ENCODE assay signal across 18 cellular contexts in genomic region chr3:17466028-17466427, GRCh38.
"Had no signal": no experiment of that assay in that cellular context is flagged by ENCODE, and none has a peak within 500 bp of the region (broad histone marks: within the 10 kb centered on the region; RNA-seq: fewer than 3 reads in every experiment).

No MANE protein-coding gene starts in this region.

- DNase-seq: activated CD4-positive, CD25-positive, alpha-beta regulatory T cell treated with anti-CD3 and anti-CD28 coated beads, Interleukin-2, amount 50 U/mL, for 72 hours; activated naive CD4-positive, alpha-beta T cell treated with Interleukin-2 at 50 U/mL for 16 hours; activated T-cell treated with anti-CD3 and anti-CD28 coated beads for 4 hours; dorsolateral prefrontal cortex; endodermal cell; head of caudate nucleus; mesendoderm; natural killer cell; posterior cingulate gyrus; stimulated activated CD4-positive, alpha-beta T cell treated with anti-CD3 and anti-CD28 coated beads, Interleukin-4, amount 100 ng/mL, for 4 hours; stimulated activated CD8-positive, alpha-beta memory T cell treated with anti-CD3 and anti-CD28 coated beads, Interleukin-4, amount 100 ng/mL, for 48 hours; stimulated activated naive CD8-positive, alpha-beta T cell treated with anti-CD3 and anti-CD28 coated beads, Interleukin-15, Interleukin-2, amounts not matched to agents 100 U/mL and 50 U/mL, for 24 hours; T1000 had no signal

- H3K4me3 Mint-ChIP-seq: endodermal cell, natural killer cell, type B pancreatic cell had no signal

- H3K27me3 Mint-ChIP-seq: type B pancreatic cell had no signal

- H3K4me3 ChIP-seq: ascending aorta, dorsolateral prefrontal cortex, right atrium auricular region, smooth muscle cell had no signal

- H3K9me3 Mint-ChIP-seq: endodermal cell, natural killer cell, type B pancreatic cell had no signal

- H3K9me3 ChIP-seq: ascending aorta, neutrophil, right atrium auricular region had no signal

- H3K4me1 Mint-ChIP-seq: endodermal cell had no signal

- H3K27ac ChIP-seq: ascending aorta, dorsolateral prefrontal cortex, neutrophil, right atrium auricular region had no signal

- H3K36me3 Mint-ChIP-seq: natural killer cell had no signal

- H3K27ac Mint-ChIP-seq: endodermal cell, natural killer cell, type B pancreatic cell had no signal

- H3K4me2 ChIP-seq: smooth muscle cell had no signal

- H3K36me3 ChIP-seq: ascending aorta, neutrophil, right atrium auricular region had no signal

- H3K4me1 ChIP-seq: right atrium auricular region had no signal

- H3K27me3 ChIP-seq: ascending aorta, dorsolateral prefrontal cortex, neutrophil, right atrium auricular region had no signal

- ATAC-seq: natural killer cell; stimulated activated naive CD8-positive, alpha-beta T cell treated with anti-CD3 and anti-CD28 coated beads, Interleukin-15, Interleukin-2, amounts not matched to agents 100 U/mL and 50 U/mL, for 24 hours had no signal
